Comparison of ENCODE assay signal across 4 cellular contexts in the genomic region with DNA sequence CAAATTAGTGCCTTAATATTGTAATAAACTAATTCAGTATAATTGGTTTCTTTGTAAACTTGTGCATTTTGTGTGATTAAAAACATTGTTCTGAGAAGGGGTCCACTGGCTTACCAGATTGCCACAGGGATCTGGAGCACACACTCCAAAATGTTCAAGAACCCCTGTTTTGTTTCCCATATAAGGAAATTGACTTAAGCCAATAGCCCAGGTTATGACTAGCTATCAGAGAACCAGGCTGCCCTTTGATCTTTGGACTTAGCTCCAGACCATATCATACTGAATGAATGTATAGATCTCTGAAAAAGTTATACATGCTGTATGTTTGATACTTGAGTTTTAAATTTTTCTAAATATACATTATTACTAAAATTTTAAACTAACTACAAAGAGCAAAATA.
"Had no signal": no experiment of that assay in that cellular context is flagged by ENCODE, and none has a peak within 500 bp of the region (broad histone marks: within the 10 kb centered on the region; RNA-seq: fewer than 3 reads in every experiment).

No MANE protein-coding gene starts in this region.

- H3K4me3 ChIP-seq: GM23338 had no signal

- ATAC-seq: GM23338 had no signal

- DNase-seq: H9, HCEC 1CT, KBM-7 had no signal

- H3K4me2 ChIP-seq: GM23338 had no signal

- H2AFZ ChIP-seq: GM23338 had no signal
